Comparison of ENCODE assay signal across 9 cellular contexts in genomic region chr5:142821733-142822487, GRCh38. TPM values are rescaled to one million over a fixed set of nuclear protein-coding genes. Genes with fewer than 3 reads are reported as not detected.
DNase-seq lines count a peak whose midpoint lies in the region; ATAC-seq, FAIRE-seq and TF ChIP-seq lines count a peak whose summit lies in the region.
"Had no signal": no experiment of that assay in that cellular context is flagged by ENCODE, and none has a peak within 500 bp of the region (broad histone marks: within the 10 kb centered on the region; RNA-seq: fewer than 3 reads in every experiment).

No MANE protein-coding gene starts in this region.

- DNase-seq in activated CD4-positive, alpha-beta T cell treated with anti-CD3 and anti-CD28 coated beads for 48 hours, result peak; percentile 23
- no peak for DNase-seq in activated CD4-positive, alpha-beta T cell treated with anti-CD3 and anti-CD28 coated beads, Interleukin-2, amount 50 U/mL, for 4 hours
- DNase-seq in SK-N-SH, result no peak
- DNase-seq in keratinocyte (ENCODE audit: low read depth, low spot score), result peak; percentile 58
- no peak for DNase-seq in lower leg skin (ENCODE audit: low spot score in 2 of 2)
- DNase-seq in mesendoderm, result no peak
- DNase-seq in prostate gland (ENCODE audit: low spot score), result no peak

- H2AFZ ChIP-seq in SK-N-SH (ENCODE audit: low read depth) (no peak overlapping the region), keratinocyte (ENCODE audit: control insufficient read depth, low read length) (no peak overlapping the region)

- H3K9me2 ChIP-seq in SK-N-SH, result no peaks in the 10 kb centered on the region

- peaks cover 62% of the 10 kb centered on the region in 2 experiments for H3K4me1 ChIP-seq in SK-N-SH (ENCODE audit: control insufficient read depth in 1 of 2, insufficient read depth in 2 of 2, low read depth in 1 of 2, low read length in 1 of 2)
- H3K4me1 ChIP-seq in keratinocyte (ENCODE audit: control insufficient read depth, extremely low read depth, insufficient read depth, low read length), result peaks cover 34% of the 10 kb centered on the region
- peaks cover 3% of the 10 kb centered on the region for H3K4me1 ChIP-seq in mesendoderm (ENCODE audit: control insufficient read depth, low read depth, low read length)
- H3K4me1 ChIP-seq in prostate gland (replicated peaks), result peaks cover 11% of the 10 kb centered on the region

- H3K4me3 ChIP-seq in SK-N-SH (ENCODE audit: low read depth in 2 of 2, low read length in 1 of 2), result no peak overlapping the region
- no peak overlapping the region for H3K4me3 ChIP-seq in keratinocyte (ENCODE audit: control insufficient read depth in 2 of 3, extremely low read depth in 1 of 3, insufficient read depth in 2 of 3, low read depth in 1 of 3, low read length in 3 of 3)
- no peak overlapping the region for H3K4me3 ChIP-seq in lower leg skin (ENCODE audit: low read depth, poor library complexity, severe bottlenecking)
- H3K4me3 ChIP-seq in mesendoderm (ENCODE audit: low read length), result no peak overlapping the region
- no peak overlapping the region for H3K4me3 ChIP-seq in prostate gland

- H4K5ac ChIP-seq in mesendoderm (ENCODE audit: low read length), result no peak overlapping the region

- peak overlapping the region; percentile 64 to 67; a peak in 3 of 4 replicates for H3K27ac ChIP-seq in SK-N-SH (ENCODE audit: low read depth in 2 of 2, low read length in 1 of 2)
- H3K27ac ChIP-seq in keratinocyte (ENCODE audit: control insufficient read depth, insufficient read depth, low read length), result no peak overlapping the region
- no peak overlapping the region for H3K27ac ChIP-seq in mesendoderm (ENCODE audit: low read depth, low read length)
- no peak overlapping the region for H3K27ac ChIP-seq in prostate gland
- H3K27ac ChIP-seq: C4-2B had no signal

- no peaks in the 10 kb centered on the region for H3K79me1 ChIP-seq in mesendoderm (ENCODE audit: low read length)

- POLR2A ChIA-PET in SK-N-SH (lab: Yijun Ruan, JAX), result no interaction called here

- H2BK120ac ChIP-seq in mesendoderm (ENCODE audit: low read depth, low read length), result no peak overlapping the region

- intact Hi-C loops in lower leg skin (cut with DNase I; ENCODE audit: low total_unique reads) (no loop called here), prostate gland (cut with DNase I) (loop anchor here (10.0 kb wide), 1 partner anchor 47 kb away; the partner anchor contains the start of gene ARHGAP26)

- no peak for TF ChIP-seq RAD21 in SK-N-SH (IDR thresholded peaks at IDR 0.05; ENCODE audit: low read length)

- H3K23ac ChIP-seq in mesendoderm (ENCODE audit: low read length), result no peak overlapping the region

- ATAC-seq in HG03066 (IDR thresholded peaks at IDR 0.05; ENCODE audit: low read depth, unreplicated experiment), result peak; percentile 70

- H3K56ac ChIP-seq in mesendoderm (ENCODE audit: low read length), result no peak overlapping the region

- H2BK15ac ChIP-seq in mesendoderm (replicated peaks; ENCODE audit: low read depth), result no peak overlapping the region

- H3K9me1 ChIP-seq in keratinocyte (ENCODE audit: control insufficient read depth, extremely low read depth, insufficient read depth, low read length), result no peaks in the 10 kb centered on the region

- peak in 1 of 2 experiments; percentile 84; a peak in 2 of 4 replicates for TF ChIP-seq EP300 in SK-N-SH (IDR thresholded peaks at IDR 0.05; ENCODE audit: borderline replicate concordance in 1 of 2, low read depth in 1 of 2, low read length in 1 of 2)

- no peak overlapping the region for H4K8ac ChIP-seq in mesendoderm (ENCODE audit: low read depth, low read length)

- H3K36me3 ChIP-seq in SK-N-SH (replicated peaks in 1 of 2; ENCODE audit: control insufficient read depth in 1 of 2, insufficient read depth in 2 of 2, low read length in 1 of 2), result no peaks in the 10 kb centered on the region
- H3K36me3 ChIP-seq in keratinocyte (ENCODE audit: control insufficient read depth in 2 of 2, extremely low read depth in 1 of 2, insufficient read depth in 2 of 2, low read length in 2 of 2), result no peaks in the 10 kb centered on the region
- H3K36me3 ChIP-seq in mesendoderm (ENCODE audit: control insufficient read depth, insufficient read depth, low read length), result no peaks in the 10 kb centered on the region
- no peaks in the 10 kb centered on the region for H3K36me3 ChIP-seq in prostate gland

- H2AK5ac ChIP-seq in mesendoderm (ENCODE audit: low read length), result no peak overlapping the region

- no peak for TF ChIP-seq CTCF in SK-N-SH (IDR thresholded peaks at IDR 0.05)
- TF ChIP-seq CTCF in keratinocyte (optimal IDR thresholded peaks at IDR 0.05 in 1 of 3, IDR thresholded peaks at IDR 0.05 in 1 of 3, conservative IDR thresholded peaks at IDR 0.05 in 1 of 3; ENCODE audit: extremely low read depth in 1 of 3, insufficient read depth in 2 of 3, low read length in 3 of 3), result no peak
- no peak for TF ChIP-seq CTCF in lower leg skin (IDR thresholded peaks at IDR 0.05)
- no peak for TF ChIP-seq CTCF in prostate gland (IDR thresholded peaks at IDR 0.05)

- H3K9me3 ChIP-seq in SK-N-SH (no peaks in the 10 kb centered on the region), keratinocyte (ENCODE audit: control insufficient read depth, low read depth, low read length) (no peaks in the 10 kb centered on the region), prostate gland (no peaks in the 10 kb centered on the region)

- 13% methylated on average over 3 of the region's 3 CpGs for WGBS in SK-N-SH (ENCODE audit: low lambda C conversion rate)
- WGBS in lower leg skin, 2 donors, result 47 to 54% methylated on average over 3 of the region's 3 CpGs
- WGBS in mesendoderm (ENCODE audit: extremely low coverage, insufficient coverage, low lambda C conversion rate), result no CpG with 5 or more reads among the region's 3 CpGs
- WGBS in prostate gland, result 55% methylated on average over 3 of the region's 3 CpGs

- H3K27me3 ChIP-seq in SK-N-SH (ENCODE audit: insufficient read depth) (no peaks in the 10 kb centered on the region), keratinocyte (ENCODE audit: control insufficient read depth, extremely low read depth, insufficient read depth, low read length) (no peaks in the 10 kb centered on the region), mesendoderm (ENCODE audit: insufficient read depth, low read length, poor library complexity) (no peaks in the 10 kb centered on the region), prostate gland (replicated peaks; ENCODE audit: insufficient read depth) (no peaks in the 10 kb centered on the region)

- no peak overlapping the region for H3K4ac ChIP-seq in mesendoderm (ENCODE audit: low read depth, low read length)

- no peak overlapping the region; the same call in 1 of the 2 replicates for H3K9ac ChIP-seq in SK-N-SH
- no peak overlapping the region for H3K9ac ChIP-seq in keratinocyte (ENCODE audit: control insufficient read depth, extremely low read depth, insufficient read depth, low read length)
- no peak overlapping the region for H3K9ac ChIP-seq in mesendoderm (ENCODE audit: low read length)

- CTCF ChIA-PET in SK-N-SH (lab: Yijun Ruan, JAX), result interaction anchor here (1.1 to 1.9 kb wide), 6 partner anchors 12 to 108 kb away, joined by 3 to 5 read pairs (median 4); no protein-coding TSS in a partner anchor

- H3K4me2 ChIP-seq in SK-N-SH, result peak overlapping the region; percentile 25; the same call in 1 of the 2 replicates
- peak overlapping the region; percentile 37 for H3K4me2 ChIP-seq in keratinocyte (ENCODE audit: control insufficient read depth, extremely low read depth, insufficient read depth, low read depth, low read length)
- H3K4me2 ChIP-seq in mesendoderm (ENCODE audit: low read length), result no peak overlapping the region

- dilution Hi-C loops in keratinocyte (cut with MboI; ENCODE audit: extremely low pct_ligation_motif_present, low sequenced_read_pairs), result no loop called here

- H3K79me2 ChIP-seq in SK-N-SH (ENCODE audit: insufficient read depth) (no peaks in the 10 kb centered on the region), keratinocyte (ENCODE audit: control insufficient read depth, insufficient read depth, low read length) (no peaks in the 10 kb centered on the region), mesendoderm (ENCODE audit: control insufficient read depth, insufficient read depth, low read length) (no peaks in the 10 kb centered on the region)

- peak; percentile 95 for FAIRE-seq in keratinocyte (lab: Jason Lieb, UNC)

- peaks cover 38% of the 10 kb centered on the region for H3F3A ChIP-seq in SK-N-SH (replicated peaks; ENCODE audit: insufficient read depth)

- H4K20me1 ChIP-seq in SK-N-SH (ENCODE audit: insufficient read depth) (no peaks in the 10 kb centered on the region), keratinocyte (ENCODE audit: control insufficient read depth, extremely low read depth, insufficient read depth, low read length) (no peaks in the 10 kb centered on the region)

- no peak overlapping the region for H2BK5ac ChIP-seq in mesendoderm (ENCODE audit: low read length)

- no peak overlapping the region for H3K18ac ChIP-seq in mesendoderm (ENCODE audit: low read length)

- no peak for TF ChIP-seq POLR2A in lower leg skin (IDR thresholded peaks at IDR 0.05)
- TF ChIP-seq POLR2A in prostate gland (IDR thresholded peaks at IDR 0.05), result no peak

TF ChIP-seq in SK-N-SH, 30 proteins besides CTCF, POLR2A, EP300 and RAD21 (continues in another document):
- peak; percentile 45; the same call in 1 of the 2 replicates for TF ChIP-seq NFIC (IDR thresholded peaks at IDR 0.05; ENCODE audit: borderline replicate concordance)
- no peak for TF ChIP-seq SIN3A (IDR thresholded peaks at IDR 0.05; ENCODE audit: borderline replicate concordance, low read depth, low read length)
- no peak for TF ChIP-seq RFX5 (IDR thresholded peaks at IDR 0.05; ENCODE audit: low read length)
- no peak for TF ChIP-seq SMC3 (IDR thresholded peaks at IDR 0.05; ENCODE audit: low read depth, low read length)
- TF ChIP-seq TCF12 (IDR thresholded peaks at IDR 0.05), result peak; percentile 72
- no peak for TF ChIP-seq MEF2A (IDR thresholded peaks at IDR 0.05; ENCODE audit: borderline replicate concordance, low read depth)
- peak; percentile 56; the same call in 1 of the 2 replicates for TF ChIP-seq POLR2AphosphoS5 (IDR thresholded peaks at IDR 0.05; ENCODE audit: low read depth, low read length)
- no peak for TF ChIP-seq TAF1 (IDR thresholded peaks at IDR 0.05; ENCODE audit: borderline replicate concordance, low read depth, low read length)

RNA-seq across cellular contexts. Expression of gene ARHGAP26, which starts 51.7 kb away (rescaled TPM):
- polyA plus RNA-seq in SK-N-SH (2012; rRNA removed), result 6.1 and 8.4 TPM in 2 replicates
- 4.4 and 4.6 TPM in 2 replicates for polyA plus RNA-seq in SK-N-SH (2012; cell fraction: cytosol; rRNA removed)
- polyA plus RNA-seq in SK-N-SH (2012; cell fraction: nucleus; rRNA removed), result 19.4 and 33.8 TPM in 2 replicates
- polyA plus RNA-seq in keratinocyte, result 3.4 to 4.4 TPM (median 3.9 TPM) in 3 replicates
- polyA plus RNA-seq in keratinocyte (2011; ENCODE audit: low read depth), result 12.7 TPM
- polyA plus RNA-seq in keratinocyte (2011; cell fraction: cytosol; rRNA removed), result 3.0 and 3.8 TPM in 2 replicates
- polyA plus RNA-seq in keratinocyte (2011; cell fraction: nucleus; rRNA removed), result 8.0 and 15.2 TPM in 2 replicates
- polyA plus RNA-seq in keratinocyte (2012; ENCODE audit: low replicate concordance), result 6.1 and 7.0 TPM in 2 replicates
- 7.3 to 17.9 TPM (median 14.5 TPM) in 3 replicates for polyA minus RNA-seq in keratinocyte
- polyA minus RNA-seq in keratinocyte (2011; cell fraction: cytosol; rRNA and poly(A)+ RNA removed), result 2.1 TPM
- 14.1 and 35.8 TPM in 2 replicates for polyA minus RNA-seq in keratinocyte (2011; cell fraction: nucleus; rRNA and poly(A)+ RNA removed)
- total RNA-seq in lower leg skin, result 10 to 100 TPM; 11.0 to 23.3 (median 14.3) TPM
- polyA plus RNA-seq in mesendoderm (2013, experiment 1 of 2), result 12.0 TPM
- 11.8 TPM for polyA plus RNA-seq in mesendoderm (2013, experiment 2 of 2)
- total RNA-seq in prostate gland, result 10 to 100 TPM; 11.7 to 39.8 TPM

Comparison
In these comparisons a context has a peak if more than half of its experiments do, and no peak if none do; other contexts are left out.
1. DNase-seq: peak in activated CD4-positive, alpha-beta T cell treated with anti-CD3 and anti-CD28 coated beads for 48 hours (single experiment) and keratinocyte (single experiment); none in activated CD4-positive, alpha-beta T cell treated with anti-CD3 and anti-CD28 coated beads, Interleukin-2, amount 50 U/mL, for 4 hours (0 of 2), SK-N-SH (single experiment), lower leg skin (0 of 2), mesendoderm (single experiment) and prostate gland (single experiment).
2. H3K27ac ChIP-seq: peak in SK-N-SH (2 of 2); none in keratinocyte (single experiment), mesendoderm (single experiment) and prostate gland (0 of 2).